In genomic region chr3:134898315-134898714, GRCh38 we compare ENCODE assay signal across 11 cellular contexts.
"Had no signal": no experiment of that assay in that cellular context is flagged by ENCODE, and none has a peak within 500 bp of the region (broad histone marks: within the 10 kb centered on the region; RNA-seq: fewer than 3 reads in every experiment).

No MANE protein-coding gene starts in this region.

- ATAC-seq: activated naive CD8-positive, alpha-beta T cell treated with anti-CD3 and anti-CD28 coated beads, Interleukin-2, amount 50 U/mL, for 24 hours; activated T-helper 17 cell treated with anti-CD3 and anti-CD28 coated beads, Interleukin-2, amount 50 U/mL, for 72 hours; natural killer cell; stimulated activated memory B cell treated with anti-CD40 and anti-IgM and Interleukin-4, amounts not matched to agents 10 μg/mL and 1 μg/mL and 100 μg/mL, for 72 hours had no signal

- DNase-seq: activated CD4-positive, alpha-beta T cell treated with anti-CD3 and anti-CD28 coated beads, Interleukin-2, amount 50 U/mL, for 48 hours; activated naive CD4-positive, alpha-beta T cell treated with anti-CD3 and anti-CD28 coated beads for 36 hours; activated naive CD8-positive, alpha-beta T cell treated with anti-CD3 and anti-CD28 coated beads, Interleukin-2, amount 50 U/mL, for 24 hours; foreskin melanocyte; kidney glomerular epithelial cell; mesenchymal stem cell; natural killer cell; posterior cingulate gyrus; stimulated activated CD4-positive, alpha-beta T cell treated with anti-CD3 and anti-CD28 coated beads, Interleukin-2, amount 100 ng/mL, for 48 hours had no signal
